ENCODE assay signal across 8 cellular contexts in the genomic region with DNA sequence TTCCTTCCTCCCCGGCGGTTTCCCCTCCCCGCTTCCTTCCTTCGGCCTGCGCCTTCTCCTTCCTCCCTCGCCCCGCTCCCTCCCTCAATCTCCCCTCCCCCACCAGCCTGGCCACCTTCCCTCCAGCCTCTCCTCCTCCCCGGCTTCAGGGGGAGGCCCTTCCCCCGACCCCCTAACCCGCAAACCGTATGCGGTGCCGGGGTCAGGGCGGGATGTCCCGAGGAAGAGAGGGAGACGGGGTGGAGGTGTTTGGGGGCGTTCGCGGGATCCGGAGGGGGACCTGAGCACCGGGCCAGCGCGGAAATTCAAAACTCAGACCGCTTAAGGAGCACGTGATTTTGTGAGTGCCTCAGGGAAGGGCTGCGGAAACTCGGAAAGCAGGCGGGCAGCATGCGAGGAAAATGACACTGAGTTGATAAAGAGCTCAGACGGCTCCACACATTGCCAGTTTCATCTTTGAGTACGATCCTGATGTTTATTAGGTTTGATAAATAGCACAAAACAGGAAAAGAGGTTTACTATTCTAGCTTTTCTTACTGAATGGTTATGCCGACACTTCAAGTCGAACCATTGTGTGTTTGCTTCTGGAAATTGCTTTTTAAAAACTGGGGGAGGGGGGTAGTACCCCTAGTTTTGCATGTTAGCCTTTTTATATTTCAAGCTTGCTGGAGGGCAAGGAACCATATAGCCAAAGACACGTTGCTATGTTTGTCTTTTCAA. TPM values are rescaled to one million over a fixed set of nuclear protein-coding genes. Genes with fewer than 3 reads are reported as not detected.
A peak's percentile ranks its signal among the peaks of the same experiment; 100 is the strongest.
DNase-seq lines count a peak whose midpoint lies in the region; ATAC-seq and TF ChIP-seq lines count a peak whose summit lies in the region.

No MANE protein-coding gene starts in this region.

- no peaks in the 10 kb centered on the region for H4K20me1 ChIP-seq in OCI-LY1 (ENCODE audit: insufficient read depth, low read length)

- H3K4me1 ChIP-seq in OCI-LY1 (ENCODE audit: insufficient read depth, low read length, severe bottlenecking) = peaks cover 32% of the 10 kb centered on the region

- peak overlapping the region; percentile 97 for H3K9ac ChIP-seq in OCI-LY1 (ENCODE audit: low read length)

- H3K9me2 ChIP-seq in OCI-LY1 (ENCODE audit: low read depth, low read length) = no peaks in the 10 kb centered on the region

- H2AFZ ChIP-seq in OCI-LY1 (ENCODE audit: low read length) = no peak overlapping the region

- peaks cover 9% of the 10 kb centered on the region; the same call in 1 of the 2 replicates for H3K79me2 ChIP-seq in OCI-LY1 (ENCODE audit: insufficient read depth, low read length)

- H3K27me3 Mint-ChIP-seq in CD14-positive monocyte (ENCODE audit: low read depth in 3 of 3) (peaks cover 82 to 92% (median 87%) of the 10 kb centered on the region in 3 donors), progenitor cell of endocrine pancreas (peaks cover 32% of the 10 kb centered on the region)

- peak overlapping the region; percentile 83 to 91 for H3K4me3 Mint-ChIP-seq in CD14-positive monocyte
- peak overlapping the region; percentile 90 for H3K4me3 Mint-ChIP-seq in progenitor cell of endocrine pancreas (ENCODE audit: low read depth)

- intact Hi-C loops in CD14-positive monocyte (cut with micrococcal nuclease) (no loop called here), head of caudate nucleus (cut with DNase I) (loop anchor here (5.0 to 10.0 kb wide), 3 partner anchors 194 to 603 kb away; a partner anchor contains a TSS)

- H3F3A ChIP-seq in OCI-LY1 (ENCODE audit: insufficient read depth, low read length) = no peaks in the 10 kb centered on the region

- H3K4me1 Mint-ChIP-seq in CD14-positive monocyte = peaks cover 44% of the 10 kb centered on the region
- peaks cover 21% of the 10 kb centered on the region for H3K4me1 Mint-ChIP-seq in progenitor cell of endocrine pancreas (ENCODE audit: low read depth)

- H3K9me3 ChIP-seq in OCI-LY1 (ENCODE audit: low read length) = no peaks in the 10 kb centered on the region

- H3K27ac Mint-ChIP-seq in CD14-positive monocyte = peak overlapping the region in 1 of 7 donors; percentile 23
- H3K27ac Mint-ChIP-seq in activated naive CD4-positive, alpha-beta T cell treated with anti-CD3 and anti-CD28 coated beads, Interleukin-2, amount 50 U/mL, for 72 hours = peak overlapping the region; percentile 56 to 79
- peak overlapping the region; percentile 93 for H3K27ac Mint-ChIP-seq in progenitor cell of endocrine pancreas

- H3K36me3 Mint-ChIP-seq in CD14-positive monocyte (peaks cover 20 to 24% of the 10 kb centered on the region in 2 donors), progenitor cell of endocrine pancreas (ENCODE audit: insufficient read depth) (no peaks in the 10 kb centered on the region)
- peaks cover 10 to 13% of the 10 kb centered on the region in 2 donors for H3K36me3 Mint-ChIP-seq in activated naive CD4-positive, alpha-beta T cell treated with anti-CD3 and anti-CD28 coated beads, Interleukin-2, amount 50 U/mL, for 72 hours

- peak overlapping the region; percentile 79 for H3K4me2 ChIP-seq in OCI-LY1 (ENCODE audit: low read length)

- H3K9me3 Mint-ChIP-seq in CD14-positive monocyte (peaks cover 4 to 61% (median 48%) of the 10 kb centered on the region in 7 donors), progenitor cell of endocrine pancreas (ENCODE audit: low read depth) (no peaks in the 10 kb centered on the region)
- H3K9me3 Mint-ChIP-seq in activated naive CD4-positive, alpha-beta T cell treated with anti-CD3 and anti-CD28 coated beads, Interleukin-2, amount 50 U/mL, for 72 hours = no peaks in the 10 kb centered on the region

- ATAC-seq in HG02678 (IDR thresholded peaks at IDR 0.05; ENCODE audit: unreplicated experiment) (peak; percentile 2), HG02970 (IDR thresholded peaks at IDR 0.05; ENCODE audit: low FRiP score, unreplicated experiment) (no peak), GM18907 (IDR thresholded peaks at IDR 0.05; ENCODE audit: unreplicated experiment) (no peak)
- peak; percentile 2 to 23 for ATAC-seq in activated naive CD4-positive, alpha-beta T cell treated with anti-CD3 and anti-CD28 coated beads, Interleukin-2, amount 50 U/mL, for 72 hours

- H3K4me3 ChIP-seq in OCI-LY1 (ENCODE audit: low read depth, low read length, poor library complexity, severe bottlenecking) = peak overlapping the region; percentile 91

- no peak for TF ChIP-seq CTCF in CD14-positive monocyte (IDR thresholded peaks at IDR 0.05)
- no peak for TF ChIP-seq CTCF in OCI-LY1 (IDR thresholded peaks at IDR 0.05; ENCODE audit: low read length)
- no peak for TF ChIP-seq CTCF in progenitor cell of endocrine pancreas (IDR thresholded peaks at IDR 0.05; ENCODE audit: unreplicated experiment)

- DNase-seq in CD14-positive monocyte (ENCODE audit: low spot score) = no peak
- peak; percentile 47 to 65 for DNase-seq in activated naive CD4-positive, alpha-beta T cell treated with anti-CD3 and anti-CD28 coated beads, Interleukin-2, amount 50 U/mL, for 72 hours (ENCODE audit: low spot score in 2 of 2)
- peak in 27 of 42 donors; percentile 17 to 78 (median 44) for DNase-seq in head of caudate nucleus
- DNase-seq in progenitor cell of endocrine pancreas (ENCODE audit: low spot score, unreplicated experiment) = no peak

- peaks cover 5% of the 10 kb centered on the region for H3K36me3 ChIP-seq in OCI-LY1 (ENCODE audit: insufficient read depth, low read length)

- H3K27ac ChIP-seq in OCI-LY1 (ENCODE audit: low read depth, low read length, poor library complexity, severe bottlenecking) = peak overlapping the region; percentile 56

- no peaks in the 10 kb centered on the region for H3K27me3 ChIP-seq in OCI-LY1 (ENCODE audit: insufficient read depth, low read length)

RNA-seq across cellular contexts. Expression of a gene that starts 5.4 kb away (rescaled TPM):
- polyA plus RNA-seq in CD14-positive monocyte = not detected
- 1 to 10 TPM; 2.7 to 7.9 TPM for total RNA-seq in activated naive CD4-positive, alpha-beta T cell treated with anti-CD3 and anti-CD28 coated beads, Interleukin-2, amount 50 U/mL, for 72 hours
- total RNA-seq in progenitor cell of endocrine pancreas = 54.9 and 56.3 TPM in 2 replicates

Comparison
In these comparisons a context has a peak if more than half of its experiments do, and no peak if none do; other contexts are left out.
1. DNase-seq: peak in activated naive CD4-positive, alpha-beta T cell treated with anti-CD3 and anti-CD28 coated beads, Interleukin-2, amount 50 U/mL, for 72 hours (2 of 2) and head of caudate nucleus (27 of 42); none in CD14-positive monocyte (single experiment) and progenitor cell of endocrine pancreas (single experiment).
2. ATAC-seq: peak in HG02678 (single experiment) and activated naive CD4-positive, alpha-beta T cell treated with anti-CD3 and anti-CD28 coated beads, Interleukin-2, amount 50 U/mL, for 72 hours (2 of 2); none in HG02970 (single experiment) and GM18907 (single experiment).